In genomic region chr12:119008273-119008672, GRCh38 we compare ENCODE assay signal across 4 cellular contexts. TPM values are rescaled to one million over a fixed set of nuclear protein-coding genes. Genes with fewer than 3 reads are reported as not detected.
"Had no signal": no experiment of that assay in that cellular context is flagged by ENCODE, and none has a peak within 500 bp of the region (broad histone marks: within the 10 kb centered on the region; RNA-seq: fewer than 3 reads in every experiment).

No MANE protein-coding gene starts in this region.

RNA-seq across cellular contexts. Expression of gene SRRM4, which starts 26.9 kb away (rescaled TPM):
- total RNA-seq: esophagus muscularis mucosa; fibroblast of villous mesenchyme; left colon; natural killer cell treated with Interleukin-12 subunit alpha and Interleukin-12 subunit beta and Interleukin-15 and Interleukin-18, amount 100 ng/mL, for 72 hours had no signal
